Comparison of ENCODE assay signal across 1 cellular context in the genomic region with DNA sequence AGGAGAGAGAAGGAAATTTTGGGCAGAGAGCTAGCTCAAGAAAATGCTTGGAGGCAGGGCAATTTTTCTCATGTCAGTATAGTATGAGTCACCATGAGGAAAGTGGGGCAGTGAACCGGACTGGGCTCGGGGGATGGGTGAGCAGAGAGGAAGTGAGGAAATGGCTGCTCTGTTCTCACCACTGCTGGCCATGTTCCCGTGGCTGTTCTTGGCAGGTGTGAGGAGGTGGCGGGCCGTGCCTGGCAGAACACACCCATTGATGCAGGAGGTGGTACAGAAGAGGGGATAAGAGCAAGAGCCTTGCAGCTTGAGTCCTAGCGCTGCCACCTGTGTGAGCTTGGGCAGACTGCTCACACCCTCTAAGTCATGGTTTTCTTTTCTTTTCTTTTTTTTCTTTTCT.
TF ChIP-seq lines count a peak whose summit lies in the region.

No MANE protein-coding gene starts in this region.

TF ChIP-seq in K562, 482 proteins besides CTCF, POLR2A, EP300 and RAD21 (continued from another document and continues in another):
- TF ChIP-seq, protein P1, sequence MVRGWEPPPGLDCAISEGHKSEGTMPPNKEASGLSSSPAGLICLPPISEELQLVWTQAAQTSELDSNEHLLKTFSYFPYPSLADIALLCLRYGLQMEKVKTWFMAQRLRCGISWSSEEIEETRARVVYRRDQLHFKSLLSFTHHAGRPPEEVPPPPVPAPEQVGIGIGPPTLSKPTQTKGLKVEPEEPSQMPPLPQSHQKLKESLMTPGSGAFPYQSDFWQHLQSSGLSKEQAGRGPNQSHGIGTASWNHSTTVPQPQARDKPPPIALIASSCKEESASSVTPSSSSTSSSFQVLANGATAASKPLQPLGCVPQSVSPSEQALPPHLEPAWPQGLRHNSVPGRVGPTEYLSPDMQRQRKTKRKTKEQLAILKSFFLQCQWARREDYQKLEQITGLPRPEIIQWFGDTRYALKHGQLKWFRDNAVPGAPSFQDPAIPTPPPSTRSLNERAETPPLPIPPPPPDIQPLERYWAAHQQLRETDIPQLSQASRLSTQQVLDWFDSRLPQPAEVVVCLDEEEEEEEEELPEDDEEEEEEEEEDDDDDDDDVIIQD (CRISPR knock-in tag; IDR thresholded peaks at IDR 0.05) = no peak
- TF ChIP-seq, protein P2, sequence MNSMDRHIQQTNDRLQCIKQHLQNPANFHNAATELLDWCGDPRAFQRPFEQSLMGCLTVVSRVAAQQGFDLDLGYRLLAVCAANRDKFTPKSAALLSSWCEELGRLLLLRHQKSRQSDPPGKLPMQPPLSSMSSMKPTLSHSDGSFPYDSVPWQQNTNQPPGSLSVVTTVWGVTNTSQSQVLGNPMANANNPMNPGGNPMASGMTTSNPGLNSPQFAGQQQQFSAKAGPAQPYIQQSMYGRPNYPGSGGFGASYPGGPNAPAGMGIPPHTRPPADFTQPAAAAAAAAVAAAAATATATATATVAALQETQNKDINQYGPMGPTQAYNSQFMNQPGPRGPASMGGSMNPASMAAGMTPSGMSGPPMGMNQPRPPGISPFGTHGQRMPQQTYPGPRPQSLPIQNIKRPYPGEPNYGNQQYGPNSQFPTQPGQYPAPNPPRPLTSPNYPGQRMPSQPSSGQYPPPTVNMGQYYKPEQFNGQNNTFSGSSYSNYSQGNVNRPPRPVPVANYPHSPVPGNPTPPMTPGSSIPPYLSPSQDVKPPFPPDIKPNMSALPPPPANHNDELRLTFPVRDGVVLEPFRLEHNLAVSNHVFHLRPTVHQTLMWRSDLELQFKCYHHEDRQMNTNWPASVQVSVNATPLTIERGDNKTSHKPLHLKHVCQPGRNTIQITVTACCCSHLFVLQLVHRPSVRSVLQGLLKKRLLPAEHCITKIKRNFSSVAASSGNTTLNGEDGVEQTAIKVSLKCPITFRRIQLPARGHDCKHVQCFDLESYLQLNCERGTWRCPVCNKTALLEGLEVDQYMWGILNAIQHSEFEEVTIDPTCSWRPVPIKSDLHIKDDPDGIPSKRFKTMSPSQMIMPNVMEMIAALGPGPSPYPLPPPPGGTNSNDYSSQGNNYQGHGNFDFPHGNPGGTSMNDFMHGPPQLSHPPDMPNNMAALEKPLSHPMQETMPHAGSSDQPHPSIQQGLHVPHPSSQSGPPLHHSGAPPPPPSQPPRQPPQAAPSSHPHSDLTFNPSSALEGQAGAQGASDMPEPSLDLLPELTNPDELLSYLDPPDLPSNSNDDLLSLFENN (IDR thresholded peaks at IDR 0.05; ENCODE audit: low read depth in 2 of 2, low read length in 2 of 2) = 0 out of 4 replicates have a peak, but pooled peaks of 1 of the 2 experiments have one; percentile 36
- TF ChIP-seq ZNF165 (CRISPR knock-in tag; IDR thresholded peaks at IDR 0.05; ENCODE audit: borderline replicate concordance) = no peak
- TF ChIP-seq, protein P3, sequence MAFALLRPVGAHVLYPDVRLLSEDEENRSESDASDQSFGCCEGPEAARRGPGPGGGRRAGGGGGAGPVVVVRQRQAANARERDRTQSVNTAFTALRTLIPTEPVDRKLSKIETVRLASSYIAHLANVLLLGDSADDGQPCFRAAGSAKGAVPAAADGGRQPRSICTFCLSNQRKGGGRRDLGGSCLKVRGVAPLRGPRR (CRISPR knock-in tag; IDR thresholded peaks at IDR 0.05) = no peak
- TF ChIP-seq POLR3G (IDR thresholded peaks at IDR 0.05; ENCODE audit: extremely low read depth, insufficient read length, insufficient replicate concordance) = no peak
- TF ChIP-seq YY1 (IDR thresholded peaks at IDR 0.05; ENCODE audit: borderline replicate concordance in 1 of 3, control insufficient read depth in 1 of 3, extremely low read depth in 1 of 3, insufficient read depth in 3 of 3, insufficient read length in 1 of 3, insufficient replicate concordance in 2 of 3, low read depth in 1 of 3, low read length in 2 of 3) = peak in 2 of 3 experiments; percentile 75 to 90
- no peak for TF ChIP-seq ZSCAN32 (CRISPR knock-in tag; IDR thresholded peaks at IDR 0.05)
- no peak for TF ChIP-seq ARID2 (IDR thresholded peaks at IDR 0.05)
- TF ChIP-seq ZNF174 (CRISPR knock-in tag; IDR thresholded peaks at IDR 0.05) = no peak
- TF ChIP-seq PCBP2 (IDR thresholded peaks at IDR 0.05; ENCODE audit: low read depth, low read length, poor library complexity, severe bottlenecking) = no peak
- TF ChIP-seq, protein P4, sequence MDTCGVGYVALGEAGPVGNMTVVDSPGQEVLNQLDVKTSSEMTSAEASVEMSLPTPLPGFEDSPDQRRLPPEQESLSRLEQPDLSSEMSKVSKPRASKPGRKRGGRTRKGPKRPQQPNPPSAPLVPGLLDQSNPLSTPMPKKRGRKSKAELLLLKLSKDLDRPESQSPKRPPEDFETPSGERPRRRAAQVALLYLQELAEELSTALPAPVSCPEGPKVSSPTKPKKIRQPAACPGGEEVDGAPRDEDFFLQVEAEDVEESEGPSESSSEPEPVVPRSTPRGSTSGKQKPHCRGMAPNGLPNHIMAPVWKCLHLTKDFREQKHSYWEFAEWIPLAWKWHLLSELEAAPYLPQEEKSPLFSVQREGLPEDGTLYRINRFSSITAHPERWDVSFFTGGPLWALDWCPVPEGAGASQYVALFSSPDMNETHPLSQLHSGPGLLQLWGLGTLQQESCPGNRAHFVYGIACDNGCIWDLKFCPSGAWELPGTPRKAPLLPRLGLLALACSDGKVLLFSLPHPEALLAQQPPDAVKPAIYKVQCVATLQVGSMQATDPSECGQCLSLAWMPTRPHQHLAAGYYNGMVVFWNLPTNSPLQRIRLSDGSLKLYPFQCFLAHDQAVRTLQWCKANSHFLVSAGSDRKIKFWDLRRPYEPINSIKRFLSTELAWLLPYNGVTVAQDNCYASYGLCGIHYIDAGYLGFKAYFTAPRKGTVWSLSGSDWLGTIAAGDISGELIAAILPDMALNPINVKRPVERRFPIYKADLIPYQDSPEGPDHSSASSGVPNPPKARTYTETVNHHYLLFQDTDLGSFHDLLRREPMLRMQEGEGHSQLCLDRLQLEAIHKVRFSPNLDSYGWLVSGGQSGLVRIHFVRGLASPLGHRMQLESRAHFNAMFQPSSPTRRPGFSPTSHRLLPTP (IDR thresholded peaks at IDR 0.05; ENCODE audit: borderline replicate concordance, extremely low read depth, insufficient read length) = no peak
- no peak for TF ChIP-seq ZZZ3 (IDR thresholded peaks at IDR 0.05)
- no peak for TF ChIP-seq SRF (CRISPR knock-in tag; IDR thresholded peaks at IDR 0.05)
- TF ChIP-seq, protein P5, sequence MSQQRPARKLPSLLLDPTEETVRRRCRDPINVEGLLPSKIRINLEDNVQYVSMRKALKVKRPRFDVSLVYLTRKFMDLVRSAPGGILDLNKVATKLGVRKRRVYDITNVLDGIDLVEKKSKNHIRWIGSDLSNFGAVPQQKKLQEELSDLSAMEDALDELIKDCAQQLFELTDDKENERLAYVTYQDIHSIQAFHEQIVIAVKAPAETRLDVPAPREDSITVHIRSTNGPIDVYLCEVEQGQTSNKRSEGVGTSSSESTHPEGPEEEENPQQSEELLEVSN (IDR thresholded peaks at IDR 0.05; ENCODE audit: borderline replicate concordance in 1 of 2, extremely low read depth in 1 of 2, insufficient read depth in 1 of 2, insufficient read length in 1 of 2, low read depth in 1 of 2, low read length in 1 of 2, poor library complexity in 1 of 2, severe bottlenecking in 1 of 2) = peak in 1 of 2 experiments; percentile 49
- TF ChIP-seq IFI16 (CRISPR knock-in tag; IDR thresholded peaks at IDR 0.05) = no peak
- TF ChIP-seq, protein P6, sequence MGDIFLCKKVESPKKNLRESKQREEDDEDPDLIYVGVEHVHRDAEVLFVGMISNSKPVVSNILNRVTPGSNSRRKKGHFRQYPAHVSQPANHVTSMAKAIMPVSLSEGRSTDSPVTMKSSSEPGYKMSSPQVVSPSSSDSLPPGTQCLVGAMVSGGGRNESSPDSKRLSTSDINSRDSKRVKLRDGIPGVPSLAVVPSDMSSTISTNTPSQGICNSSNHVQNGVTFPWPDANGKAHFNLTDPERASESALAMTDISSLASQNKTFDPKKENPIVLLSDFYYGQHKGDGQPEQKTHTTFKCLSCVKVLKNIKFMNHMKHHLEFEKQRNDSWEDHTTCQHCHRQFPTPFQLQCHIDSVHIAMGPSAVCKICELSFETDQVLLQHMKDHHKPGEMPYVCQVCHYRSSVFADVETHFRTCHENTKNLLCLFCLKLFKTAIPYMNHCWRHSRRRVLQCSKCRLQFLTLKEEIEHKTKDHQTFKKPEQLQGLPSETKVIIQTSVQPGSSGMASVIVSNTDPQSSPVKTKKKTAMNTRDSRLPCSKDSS (IDR thresholded peaks at IDR 0.05; ENCODE audit: low read depth, partially characterized antibody) = no peak
- no peak for TF ChIP-seq STAT5B (CRISPR knock-in tag; IDR thresholded peaks at IDR 0.05)
- TF ChIP-seq ATF7 (IDR thresholded peaks at IDR 0.05) = peak; percentile 36; the same call in 1 of the 2 replicates
- no peak for TF ChIP-seq DDX20 (tag; IDR thresholded peaks at IDR 0.05; ENCODE audit: low read depth)
- TF ChIP-seq, protein P7, sequence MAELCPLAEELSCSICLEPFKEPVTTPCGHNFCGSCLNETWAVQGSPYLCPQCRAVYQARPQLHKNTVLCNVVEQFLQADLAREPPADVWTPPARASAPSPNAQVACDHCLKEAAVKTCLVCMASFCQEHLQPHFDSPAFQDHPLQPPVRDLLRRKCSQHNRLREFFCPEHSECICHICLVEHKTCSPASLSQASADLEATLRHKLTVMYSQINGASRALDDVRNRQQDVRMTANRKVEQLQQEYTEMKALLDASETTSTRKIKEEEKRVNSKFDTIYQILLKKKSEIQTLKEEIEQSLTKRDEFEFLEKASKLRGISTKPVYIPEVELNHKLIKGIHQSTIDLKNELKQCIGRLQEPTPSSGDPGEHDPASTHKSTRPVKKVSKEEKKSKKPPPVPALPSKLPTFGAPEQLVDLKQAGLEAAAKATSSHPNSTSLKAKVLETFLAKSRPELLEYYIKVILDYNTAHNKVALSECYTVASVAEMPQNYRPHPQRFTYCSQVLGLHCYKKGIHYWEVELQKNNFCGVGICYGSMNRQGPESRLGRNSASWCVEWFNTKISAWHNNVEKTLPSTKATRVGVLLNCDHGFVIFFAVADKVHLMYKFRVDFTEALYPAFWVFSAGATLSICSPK (IDR thresholded peaks at IDR 0.05; ENCODE audit: borderline replicate concordance) = no peak
- TF ChIP-seq, protein P8, sequence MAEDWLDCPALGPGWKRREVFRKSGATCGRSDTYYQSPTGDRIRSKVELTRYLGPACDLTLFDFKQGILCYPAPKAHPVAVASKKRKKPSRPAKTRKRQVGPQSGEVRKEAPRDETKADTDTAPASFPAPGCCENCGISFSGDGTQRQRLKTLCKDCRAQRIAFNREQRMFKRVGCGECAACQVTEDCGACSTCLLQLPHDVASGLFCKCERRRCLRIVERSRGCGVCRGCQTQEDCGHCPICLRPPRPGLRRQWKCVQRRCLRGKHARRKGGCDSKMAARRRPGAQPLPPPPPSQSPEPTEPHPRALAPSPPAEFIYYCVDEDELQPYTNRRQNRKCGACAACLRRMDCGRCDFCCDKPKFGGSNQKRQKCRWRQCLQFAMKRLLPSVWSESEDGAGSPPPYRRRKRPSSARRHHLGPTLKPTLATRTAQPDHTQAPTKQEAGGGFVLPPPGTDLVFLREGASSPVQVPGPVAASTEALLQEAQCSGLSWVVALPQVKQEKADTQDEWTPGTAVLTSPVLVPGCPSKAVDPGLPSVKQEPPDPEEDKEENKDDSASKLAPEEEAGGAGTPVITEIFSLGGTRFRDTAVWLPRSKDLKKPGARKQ (CRISPR knock-in tag; IDR thresholded peaks at IDR 0.05) = no peak
- no peak for TF ChIP-seq ZNF140 (CRISPR knock-in tag; IDR thresholded peaks at IDR 0.05)
- no peak for TF ChIP-seq ILF3 (IDR thresholded peaks at IDR 0.05; ENCODE audit: borderline replicate concordance)
- no peak for TF ChIP-seq SIN3A (IDR thresholded peaks at IDR 0.05; ENCODE audit: borderline replicate concordance in 2 of 2, control insufficient read depth in 1 of 2, low read depth in 2 of 2, low read length in 2 of 2)
- peak; percentile 59; the same call in 1 of the 2 replicates for TF ChIP-seq MEF2D (tag; conservative IDR thresholded peaks at IDR 0.05; ENCODE audit: low read depth)
- no peak for TF ChIP-seq KAT2B (IDR thresholded peaks at IDR 0.05; ENCODE audit: low read depth, low read length)
- 0 out of 2 replicates have a peak, but pooled peaks have one; percentile 14 for TF ChIP-seq HCFC1 (IDR thresholded peaks at IDR 0.05; ENCODE audit: low read depth, low read length)
- TF ChIP-seq TCF3 (CRISPR knock-in tag; IDR thresholded peaks at IDR 0.05) = no peak
- TF ChIP-seq, protein P9, sequence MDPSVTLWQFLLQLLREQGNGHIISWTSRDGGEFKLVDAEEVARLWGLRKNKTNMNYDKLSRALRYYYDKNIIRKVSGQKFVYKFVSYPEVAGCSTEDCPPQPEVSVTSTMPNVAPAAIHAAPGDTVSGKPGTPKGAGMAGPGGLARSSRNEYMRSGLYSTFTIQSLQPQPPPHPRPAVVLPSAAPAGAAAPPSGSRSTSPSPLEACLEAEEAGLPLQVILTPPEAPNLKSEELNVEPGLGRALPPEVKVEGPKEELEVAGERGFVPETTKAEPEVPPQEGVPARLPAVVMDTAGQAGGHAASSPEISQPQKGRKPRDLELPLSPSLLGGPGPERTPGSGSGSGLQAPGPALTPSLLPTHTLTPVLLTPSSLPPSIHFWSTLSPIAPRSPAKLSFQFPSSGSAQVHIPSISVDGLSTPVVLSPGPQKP (CRISPR knock-in tag; IDR thresholded peaks at IDR 0.05) = no peak
- TF ChIP-seq MYC (IDR thresholded peaks at IDR 0.05; ENCODE audit: low read depth, low read length) = peak; percentile 37; the same call in 1 of the 2 replicates
- TF ChIP-seq MYC (CRISPR knock-in tag; IDR thresholded peaks at IDR 0.05; ENCODE audit: borderline replicate concordance, low read depth) = 0 out of 2 replicates have a peak, but pooled peaks have one; percentile 31
- TF ChIP-seq MYBL2 (IDR thresholded peaks at IDR 0.05; ENCODE audit: low read depth) = no peak
- TF ChIP-seq MYBL2 (CRISPR knock-in tag; IDR thresholded peaks at IDR 0.05; ENCODE audit: borderline replicate concordance) = no peak
- no peak for TF ChIP-seq PURB (CRISPR knock-in tag; IDR thresholded peaks at IDR 0.05; ENCODE audit: low read depth)
- no peak for TF ChIP-seq U2AF1 (optimal IDR thresholded peaks at IDR 0.05; ENCODE audit: low read depth, low read length)
- TF ChIP-seq, protein P10, sequence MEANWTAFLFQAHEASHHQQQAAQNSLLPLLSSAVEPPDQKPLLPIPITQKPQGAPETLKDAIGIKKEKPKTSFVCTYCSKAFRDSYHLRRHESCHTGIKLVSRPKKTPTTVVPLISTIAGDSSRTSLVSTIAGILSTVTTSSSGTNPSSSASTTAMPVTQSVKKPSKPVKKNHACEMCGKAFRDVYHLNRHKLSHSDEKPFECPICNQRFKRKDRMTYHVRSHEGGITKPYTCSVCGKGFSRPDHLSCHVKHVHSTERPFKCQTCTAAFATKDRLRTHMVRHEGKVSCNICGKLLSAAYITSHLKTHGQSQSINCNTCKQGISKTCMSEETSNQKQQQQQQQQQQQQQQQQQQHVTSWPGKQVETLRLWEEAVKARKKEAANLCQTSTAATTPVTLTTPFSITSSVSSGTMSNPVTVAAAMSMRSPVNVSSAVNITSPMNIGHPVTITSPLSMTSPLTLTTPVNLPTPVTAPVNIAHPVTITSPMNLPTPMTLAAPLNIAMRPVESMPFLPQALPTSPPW (CRISPR knock-in tag; IDR thresholded peaks at IDR 0.05) = peak; percentile 41; the same call in 1 of the 2 replicates
- TF ChIP-seq ZNF12 (CRISPR knock-in tag; IDR thresholded peaks at IDR 0.05) = no peak
- TF ChIP-seq SP2 (IDR thresholded peaks at IDR 0.05; ENCODE audit: extremely low read depth, low read depth, low read length, poor library complexity, severe bottlenecking) = no peak
- 0 out of 4 replicates have a peak, but pooled peaks of 1 of the 2 experiments have one; percentile 10 for TF ChIP-seq HDAC1 (IDR thresholded peaks at IDR 0.05)
- no peak for TF ChIP-seq TOE1 (IDR thresholded peaks at IDR 0.05; ENCODE audit: borderline replicate concordance)
- no peak for TF ChIP-seq TOE1 (CRISPR knock-in tag; IDR thresholded peaks at IDR 0.05; ENCODE audit: borderline replicate concordance, low read depth)
